ENCODE assay signal across 8 cellular contexts in the genomic region with DNA sequence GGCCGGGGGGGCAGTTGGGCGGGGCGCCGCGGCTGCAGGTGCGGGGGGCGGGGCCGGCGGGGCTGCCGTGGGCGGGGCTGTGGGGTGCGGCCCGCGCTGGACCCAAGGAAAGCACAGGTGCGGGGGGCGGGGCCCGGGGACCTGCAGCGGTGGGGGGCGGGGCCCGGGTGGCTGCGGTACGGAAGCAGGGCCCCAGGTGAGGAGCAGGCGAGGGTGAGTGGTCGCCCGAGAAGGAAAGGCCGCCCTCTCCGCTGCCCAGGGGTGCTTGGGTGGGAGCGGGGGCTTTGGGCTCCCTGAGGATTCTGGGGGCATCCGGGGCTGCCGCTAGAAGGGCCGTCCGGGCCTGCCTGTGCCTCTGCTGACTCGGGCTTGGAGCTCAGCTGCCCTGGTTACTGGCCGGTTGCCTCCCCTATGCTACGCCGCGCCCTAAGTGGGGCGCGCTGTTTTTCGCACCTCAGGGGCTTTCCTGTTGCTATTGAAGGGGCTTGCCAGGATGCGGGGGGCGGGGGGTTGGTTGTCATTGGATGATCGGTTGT. TPM values are rescaled to one million over a fixed set of nuclear protein-coding genes. Genes with fewer than 3 reads are reported as not detected.
A peak's percentile ranks its signal among the peaks of the same experiment; 100 is the strongest.
DNase-seq lines count a peak whose midpoint lies in the region; ATAC-seq, FAIRE-seq and TF ChIP-seq lines count a peak whose summit lies in the region.

No MANE protein-coding gene starts in this region.

- no peaks in the 10 kb centered on the region for H4K20me1 ChIP-seq in astrocyte (ENCODE audit: insufficient read depth, low read length)

- peaks cover 4% of the 10 kb centered on the region for H3K27me3 ChIP-seq in astrocyte (ENCODE audit: insufficient read depth, low read length)

- H3K4me1 Mint-ChIP-seq in astrocyte (ENCODE audit: low read depth, unreplicated experiment), result peaks cover 1% of the 10 kb centered on the region

- H3K4me1 ChIP-seq in astrocyte (ENCODE audit: insufficient read depth, low read length), result no peaks in the 10 kb centered on the region

- ATAC-seq in GM21390 (IDR thresholded peaks at IDR 0.05; ENCODE audit: unreplicated experiment), result peak; percentile 7
- ATAC-seq in HG03354 (IDR thresholded peaks at IDR 0.05; ENCODE audit: poor library complexity, severe bottlenecking, unreplicated experiment), result no peak

- H3K4me3 ChIP-seq in astrocyte (ENCODE audit: insufficient read depth, low read depth, low read length) (no peak overlapping the region), iPS-18c (ENCODE audit: insufficient read depth, low read depth, low read length) (peak overlapping the region; percentile 63)

- H3K9ac ChIP-seq in astrocyte (ENCODE audit: low read length), result no peak overlapping the region

- H3K36me3 ChIP-seq in astrocyte (ENCODE audit: insufficient read depth, low read length), result no peaks in the 10 kb centered on the region

- peak overlapping the region; percentile 33 for H3K4me2 ChIP-seq in astrocyte (ENCODE audit: low read length)

- peaks cover 43% of the 10 kb centered on the region for H3K27me3 Mint-ChIP-seq in astrocyte (ENCODE audit: low read depth, unreplicated experiment)

- H3K9me3 ChIP-seq in astrocyte (ENCODE audit: insufficient read depth, low read depth, low read length) (no peaks in the 10 kb centered on the region), iPS-18c (ENCODE audit: control insufficient read depth, insufficient read depth, low read length) (no peaks in the 10 kb centered on the region)

- DNase-seq in NCI-H526 treated with DMSO at 0.1 percent for 48 hours (lab: John Stamatoyannopoulos, UW), result peak; percentile 30
- DNase-seq in astrocyte (ENCODE audit: low read depth), result no peak
- peak; percentile 27 for DNase-seq in stimulated activated CD4-positive, alpha-beta T cell treated with anti-CD3 and anti-CD28 coated beads, Interleukin-4, amount 100 ng/mL, for 1 hour
- DNase-seq in GM10266 (ENCODE audit: extremely low spot score), result no peak

- H3K27ac Mint-ChIP-seq in astrocyte (ENCODE audit: unreplicated experiment), result no peak overlapping the region

- TF ChIP-seq CTCF in 22Rv1 (IDR thresholded peaks at IDR 0.05), result no peak
- TF ChIP-seq CTCF in astrocyte (IDR thresholded peaks at IDR 0.05; ENCODE audit: insufficient read depth, low read depth, low read length), result no peak
- no peak for TF ChIP-seq CTCF in GM10266 (IDR thresholded peaks at IDR 0.05; ENCODE audit: control insufficient read depth, insufficient read depth, low read depth, missing control alignments)

- H3K27ac ChIP-seq in 22Rv1 (peak overlapping the region; percentile 90), astrocyte (ENCODE audit: low read depth, low read length) (no peak overlapping the region)

- H3K36me3 Mint-ChIP-seq in astrocyte (ENCODE audit: low read depth, unreplicated experiment), result peaks cover 2% of the 10 kb centered on the region

- no peak overlapping the region for H2AFZ ChIP-seq in astrocyte (ENCODE audit: low read depth, low read length)

- no peaks in the 10 kb centered on the region for H3K79me2 ChIP-seq in astrocyte (ENCODE audit: insufficient read depth, low read length)

- FAIRE-seq in astrocyte (lab: Jason Lieb, UNC), result no peak

- H3K4me3 Mint-ChIP-seq in astrocyte (ENCODE audit: unreplicated experiment), result peak overlapping the region; percentile 81

- H3K9me3 Mint-ChIP-seq in astrocyte (ENCODE audit: unreplicated experiment), result peaks cover 6% of the 10 kb centered on the region

RNA-seq across cellular contexts. Expression of a gene that starts 0.8 kb away (rescaled TPM):
- total RNA-seq in astrocyte, result 1.7 and 2.8 TPM in 2 replicates

RNA-seq across cellular contexts. Expression of a gene that starts 54.9 kb away (rescaled TPM):
- total RNA-seq in astrocyte, result 13.3 and 14.7 TPM in 2 replicates

Comparison
In these comparisons a context has a peak if more than half of its experiments do, and no peak if none do; other contexts are left out.
1. DNase-seq: peak in NCI-H526 treated with DMSO at 0.1 percent for 48 hours (single experiment) and stimulated activated CD4-positive, alpha-beta T cell treated with anti-CD3 and anti-CD28 coated beads, Interleukin-4, amount 100 ng/mL, for 1 hour (single experiment); none in astrocyte (single experiment) and GM10266 (single experiment).